In the genomic region with DNA sequence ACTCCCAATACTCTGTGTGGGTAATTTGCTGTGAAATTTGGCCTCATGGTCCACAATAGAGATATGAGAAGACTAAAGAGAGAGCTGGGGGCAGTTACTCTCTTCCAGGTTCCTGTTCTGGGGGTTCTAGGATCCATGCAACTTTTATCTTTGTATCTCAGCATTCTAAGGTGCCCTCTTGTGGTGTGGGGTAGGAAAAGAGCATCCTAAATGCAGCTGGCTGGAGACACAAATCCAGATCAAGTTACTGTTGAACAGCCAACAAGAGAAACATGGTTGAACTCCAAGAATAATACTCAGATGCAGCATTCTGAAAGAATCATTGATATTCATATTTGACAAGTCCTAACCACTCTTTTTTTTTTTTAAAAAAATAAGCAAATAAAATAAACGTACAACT, we compare ENCODE assay signal across 1 cellular context.
TF ChIP-seq lines count a peak whose summit lies in the region.

No MANE protein-coding gene starts in this region.

TF ChIP-seq in K562, 482 proteins besides CTCF, POLR2A, EP300 and RAD21 (continued from another document):
- TF ChIP-seq, protein P1, sequence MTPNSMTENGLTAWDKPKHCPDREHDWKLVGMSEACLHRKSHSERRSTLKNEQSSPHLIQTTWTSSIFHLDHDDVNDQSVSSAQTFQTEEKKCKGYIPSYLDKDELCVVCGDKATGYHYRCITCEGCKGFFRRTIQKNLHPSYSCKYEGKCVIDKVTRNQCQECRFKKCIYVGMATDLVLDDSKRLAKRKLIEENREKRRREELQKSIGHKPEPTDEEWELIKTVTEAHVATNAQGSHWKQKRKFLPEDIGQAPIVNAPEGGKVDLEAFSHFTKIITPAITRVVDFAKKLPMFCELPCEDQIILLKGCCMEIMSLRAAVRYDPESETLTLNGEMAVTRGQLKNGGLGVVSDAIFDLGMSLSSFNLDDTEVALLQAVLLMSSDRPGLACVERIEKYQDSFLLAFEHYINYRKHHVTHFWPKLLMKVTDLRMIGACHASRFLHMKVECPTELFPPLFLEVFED (CRISPR knock-in tag; conservative IDR thresholded peaks at IDR 0.05): no peak
- TF ChIP-seq SMC3 (conservative IDR thresholded peaks at IDR 0.05; ENCODE audit: insufficient read depth, low read depth, low read length) (0 out of 2 replicates have a peak, but pooled peaks have one; percentile 6), E2F3 (CRISPR knock-in tag; IDR thresholded peaks at IDR 0.05) (no peak), XRCC5 (IDR thresholded peaks at IDR 0.05; ENCODE audit: low read depth, low read length) (no peak), ZBTB2 (IDR thresholded peaks at IDR 0.05) (no peak)
- TF ChIP-seq, protein P2, sequence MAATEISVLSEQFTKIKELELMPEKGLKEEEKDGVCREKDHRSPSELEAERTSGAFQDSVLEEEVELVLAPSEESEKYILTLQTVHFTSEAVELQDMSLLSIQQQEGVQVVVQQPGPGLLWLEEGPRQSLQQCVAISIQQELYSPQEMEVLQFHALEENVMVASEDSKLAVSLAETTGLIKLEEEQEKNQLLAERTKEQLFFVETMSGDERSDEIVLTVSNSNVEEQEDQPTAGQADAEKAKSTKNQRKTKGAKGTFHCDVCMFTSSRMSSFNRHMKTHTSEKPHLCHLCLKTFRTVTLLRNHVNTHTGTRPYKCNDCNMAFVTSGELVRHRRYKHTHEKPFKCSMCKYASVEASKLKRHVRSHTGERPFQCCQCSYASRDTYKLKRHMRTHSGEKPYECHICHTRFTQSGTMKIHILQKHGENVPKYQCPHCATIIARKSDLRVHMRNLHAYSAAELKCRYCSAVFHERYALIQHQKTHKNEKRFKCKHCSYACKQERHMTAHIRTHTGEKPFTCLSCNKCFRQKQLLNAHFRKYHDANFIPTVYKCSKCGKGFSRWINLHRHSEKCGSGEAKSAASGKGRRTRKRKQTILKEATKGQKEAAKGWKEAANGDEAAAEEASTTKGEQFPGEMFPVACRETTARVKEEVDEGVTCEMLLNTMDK (IDR thresholded peaks at IDR 0.05; ENCODE audit: borderline replicate concordance, insufficient read depth, low read depth, low read length, poor library complexity, severe bottlenecking): peak; percentile 75
